In genomic region chr20:38617011-38617829, GRCh38 we compare ENCODE assay signal across 14 cellular contexts. TPM values are rescaled to one million over a fixed set of nuclear protein-coding genes. Genes with fewer than 3 reads are reported as not detected.
DNase-seq lines count a peak whose midpoint lies in the region; ATAC-seq and TF ChIP-seq lines count a peak whose summit lies in the region.
"Had no signal": no experiment of that assay in that cellular context is flagged by ENCODE, and none has a peak within 500 bp of the region (broad histone marks: within the 10 kb centered on the region; RNA-seq: fewer than 3 reads in every experiment).

No MANE protein-coding gene starts in this region.

- no peaks in the 10 kb centered on the region for H3K9me3 Mint-ChIP-seq in GM23338
- H3K9me3 Mint-ChIP-seq: activated CD4-positive, alpha-beta memory T cell treated with anti-CD3 and anti-CD28 coated beads, Interleukin-2, amount 10 ng/mL, durations not matched to agents 7 days and 5 days had no signal

- intact Hi-C loops in Panc1 (cut with micrococcal nuclease; ENCODE audit: unreplicated experiment), result no loop called here
- intact Hi-C loops in thyroid gland (cut with DNase I), result no loop called here

- H3K9me3 ChIP-seq in Panc1 (ENCODE audit: control insufficient read depth, insufficient read depth, low read depth, low read length), result no peaks in the 10 kb centered on the region
- no peaks in the 10 kb centered on the region for H3K9me3 ChIP-seq in esophagus (ENCODE audit: control insufficient read depth in 2 of 2, insufficient read depth in 1 of 2, low read depth in 1 of 2, low read length in 1 of 2)
- no peaks in the 10 kb centered on the region for H3K9me3 ChIP-seq in thyroid gland
- H3K9me3 ChIP-seq: breast epithelium, esophagus muscularis mucosa had no signal

- H3K4me3 ChIP-seq in GM23338 (no peak overlapping the region), Panc1 (ENCODE audit: low read depth in 2 of 2, low read length in 2 of 2) (no peak overlapping the region), esophagus (ENCODE audit: low read depth in 1 of 2, low read length in 2 of 2) (no peak overlapping the region), thyroid gland (replicated peaks in 1 of 3) (no peak overlapping the region)
- H3K4me3 ChIP-seq: breast epithelium, esophagus muscularis mucosa had no signal

- H3K4me1 ChIP-seq in GM23338 (ENCODE audit: insufficient read depth), result no peaks in the 10 kb centered on the region
- no peaks in the 10 kb centered on the region; the same call in 1 of the 2 replicates for H3K4me1 ChIP-seq in Panc1 (ENCODE audit: control insufficient read depth, insufficient read depth, low read length)
- no peaks in the 10 kb centered on the region for H3K4me1 ChIP-seq in esophagus (ENCODE audit: control insufficient read depth in 2 of 2, insufficient read depth in 2 of 2, low read length in 1 of 2)
- H3K4me1 ChIP-seq in thyroid gland, result peaks cover 0 to 5% of the 10 kb centered on the region in 2 donors
- H3K4me1 ChIP-seq: breast epithelium, esophagus muscularis mucosa had no signal

- in situ Hi-C loops in Panc1 (cut with HindIII; ENCODE audit: low pct_unique_long_range_greater_than_20kb, low sequenced_read_pairs), result no loop called here

- H3K9me2 ChIP-seq in GM23338 (ENCODE audit: insufficient read depth), result 0 out of 2 replicates have a peak, but pooled peaks cover 3% of the 10 kb centered on the region

- H3K36me3 ChIP-seq in GM23338 (ENCODE audit: insufficient read depth), result no peaks in the 10 kb centered on the region
- no peaks in the 10 kb centered on the region for H3K36me3 ChIP-seq in Panc1 (ENCODE audit: control insufficient read depth, insufficient read depth, low read length)
- H3K36me3 ChIP-seq in esophagus (ENCODE audit: control insufficient read depth in 2 of 2, insufficient read depth in 2 of 2, low read length in 1 of 2), result no peaks in the 10 kb centered on the region
- no peaks in the 10 kb centered on the region for H3K36me3 ChIP-seq in thyroid gland
- H3K36me3 ChIP-seq: breast epithelium, esophagus muscularis mucosa had no signal

- TF ChIP-seq CTCF in GM23338 (conservative IDR thresholded peaks at IDR 0.05; ENCODE audit: low read depth in 2 of 2), result no peak
- TF ChIP-seq CTCF in Panc1 (IDR thresholded peaks at IDR 0.05), result no peak
- no peak for TF ChIP-seq CTCF in thyroid gland (IDR thresholded peaks at IDR 0.05)

- no peak overlapping the region for H3K27ac ChIP-seq in GM23338 (ENCODE audit: low read depth)
- no peak overlapping the region for H3K27ac ChIP-seq in Panc1 (ENCODE audit: low read length)
- H3K27ac ChIP-seq in esophagus (ENCODE audit: low read depth in 2 of 2, low read length in 1 of 2), result peak overlapping the region; percentile 71 to 90
- H3K27ac ChIP-seq in thyroid gland, result no peak overlapping the region
- H3K27ac ChIP-seq: breast epithelium, esophagus muscularis mucosa had no signal

- H3K27ac Mint-ChIP-seq in GM23338, result no peak overlapping the region
- H3K27ac Mint-ChIP-seq: activated CD4-positive, alpha-beta memory T cell treated with anti-CD3 and anti-CD28 coated beads, Interleukin-2, amount 10 ng/mL, durations not matched to agents 7 days and 5 days had no signal

- TF ChIP-seq POLR2A in thyroid gland (IDR thresholded peaks at IDR 0.05), result no peak

- no peaks in the 10 kb centered on the region for H3K27me3 ChIP-seq in GM23338 (ENCODE audit: insufficient read depth)
- peaks cover 2% of the 10 kb centered on the region; the same call in 1 of the 2 replicates for H3K27me3 ChIP-seq in Panc1 (ENCODE audit: control insufficient read depth, insufficient read depth, low read length)
- H3K27me3 ChIP-seq in esophagus (ENCODE audit: control insufficient read depth in 1 of 2, insufficient read depth in 2 of 2, low read length in 2 of 2), result no peaks in the 10 kb centered on the region
- H3K27me3 ChIP-seq in thyroid gland, result no peaks in the 10 kb centered on the region

- no TSS peak for BruUV-seq in Panc1 (replicated peaks; lab: Mats Ljungman, UMichigan)

- no peak overlapping the region for H3K4me3 Mint-ChIP-seq in GM23338
- H3K4me3 Mint-ChIP-seq: activated CD4-positive, alpha-beta memory T cell treated with anti-CD3 and anti-CD28 coated beads, Interleukin-2, amount 10 ng/mL, durations not matched to agents 7 days and 5 days had no signal

- H3K4me1 Mint-ChIP-seq in GM23338, result peaks cover 18% of the 10 kb centered on the region; the same call in 2 of the 3 replicates
- H3K4me1 Mint-ChIP-seq: activated CD4-positive, alpha-beta memory T cell treated with anti-CD3 and anti-CD28 coated beads, Interleukin-2, amount 10 ng/mL, durations not matched to agents 7 days and 5 days had no signal

- DNase-seq in GM23338 (ENCODE audit: low spot score), result peak; percentile 39
- no peak for DNase-seq in Panc1 (ENCODE audit: low read depth, low spot score)
- DNase-seq in thyroid gland, result peak; percentile 35 to 46
- DNase-seq in middle frontal gyrus (ENCODE audit: extremely low spot score, low spot score), result no peak
- no peak for DNase-seq in DMS114 treated with DMSO at 0.1 percent for 48 hours (lab: John Stamatoyannopoulos, UW; ENCODE audit: unreplicated experiment)
- no peak for DNase-seq in activated CD4-positive, alpha-beta T cell treated with anti-CD3 and anti-CD28 coated beads for 1 hour
- DNase-seq: activated CD4-positive, alpha-beta memory T cell treated with anti-CD3 and anti-CD28 coated beads, Interleukin-2, amount 10 ng/mL, durations not matched to agents 7 days and 5 days; activated gamma-delta T cell; COR-L47; Karpas-422 had no signal

- no peaks in the 10 kb centered on the region for H4K20me1 ChIP-seq in GM23338 (replicated peaks; ENCODE audit: insufficient read depth)

- peaks cover 5% of the 10 kb centered on the region for H3K27me3 Mint-ChIP-seq in GM23338 (ENCODE audit: insufficient read depth, low read depth, poor library complexity)

- peak; percentile 77 for ATAC-seq in GM23338
- peak; percentile 69 for ATAC-seq in Panc1

- no peaks in the 10 kb centered on the region for H3K36me3 Mint-ChIP-seq in GM23338 (ENCODE audit: low read depth)

- POLR2A ChIA-PET in Panc1 (lab: Charles Lee), result no interaction called here

- no peak overlapping the region for H2AFZ ChIP-seq in GM23338

- CTCF ChIA-PET in Panc1 (lab: Charles Lee), result no interaction called here

- no peaks in the 10 kb centered on the region for H3F3A ChIP-seq in GM23338 (replicated peaks; ENCODE audit: low read depth)

- H3K79me2 ChIP-seq in GM23338 (replicated peaks; ENCODE audit: insufficient read depth), result no peaks in the 10 kb centered on the region

- H3K4me2 ChIP-seq in GM23338, result no peak overlapping the region

- WGBS in esophagus, 2 donors, result 55 to 60% methylated on average over 16 of the region's 16 CpGs
- 56 to 62% methylated on average over 15 to 16 of the region's 16 CpGs for WGBS in thyroid gland, 2 donors

TF ChIP-seq in GM23338, 12 proteins besides CTCF, POLR2A, EP300 and RAD21 (continues in another document):
- TF ChIP-seq REST (IDR thresholded peaks at IDR 0.05; ENCODE audit: unreplicated experiment) (no peak), ZNF114 (CRISPR knock-in tag; IDR thresholded peaks at IDR 0.05) (no peak), JUNB (IDR thresholded peaks at IDR 0.05; ENCODE audit: unreplicated experiment) (no peak), ZNF331 (CRISPR knock-in tag; IDR thresholded peaks at IDR 0.05; ENCODE audit: low read depth) (no peak), ETS1 (IDR thresholded peaks at IDR 0.05) (no peak), NANOG (IDR thresholded peaks at IDR 0.05; ENCODE audit: borderline replicate concordance) (no peak), EZH2phosphoT487 (IDR thresholded peaks at IDR 0.05; ENCODE audit: unreplicated experiment) (no peak)

RNA-seq across cellular contexts. Expression of gene ARHGAP40, which starts 15.6 kb away (rescaled TPM):
- total RNA-seq in GM23338 (2014; rRNA removed; shearing (Covaris generic)), result 0.21 and 1.5 TPM in 2 replicates
- polyA plus RNA-seq in GM23338 (2016; fragmentation: Nextera tagmentation; extraction: Ambion mirVana) (0.30 TPM in 1 of 2 replicates, not detected in the other), esophagus (10 to 100 TPM; 27.9 to 53.3 TPM)
- total RNA-seq in Panc1 (2021; ENCODE audit: unreplicated experiment) (0.18 TPM), thyroid gland (under 1 TPM in 1 of 4 donors, not detected in 3; 0.11 TPM)
- polyA plus RNA-seq in Panc1 (2012; ENCODE audit: insufficient read length), result not detected
- total RNA-seq: activated CD4-positive, alpha-beta memory T cell treated with anti-CD3 and anti-CD28 coated beads, Interleukin-2, amount 10 ng/mL, durations not matched to agents 7 days and 5 days; T-helper 2 cell treated with Interferon-gamma antibody and Interleukin-4, amounts not matched to agents 100 ng/mL and 5 ng/mL, for 36 hours had no signal

RNA-seq across cellular contexts. Expression of gene ADIG, which starts 36.2 kb away (rescaled TPM):
- total RNA-seq in GM23338 (2014; rRNA removed; shearing (Covaris generic)), result not detected in 2 replicates
- polyA plus RNA-seq in GM23338 (2016; fragmentation: Nextera tagmentation; extraction: Ambion mirVana) (not detected in 2 replicates), esophagus (not detected)
- total RNA-seq in Panc1 (2021; ENCODE audit: unreplicated experiment) (not detected), thyroid gland (1 to 10 TPM in 1 of 4 donors, not detected in 3; 1.6 TPM)
- not detected for polyA plus RNA-seq in Panc1 (2012; ENCODE audit: insufficient read length)
- total RNA-seq: activated CD4-positive, alpha-beta memory T cell treated with anti-CD3 and anti-CD28 coated beads, Interleukin-2, amount 10 ng/mL, durations not matched to agents 7 days and 5 days; breast epithelium; esophagus muscularis mucosa; T-helper 2 cell treated with Interferon-gamma antibody and Interleukin-4, amounts not matched to agents 100 ng/mL and 5 ng/mL, for 36 hours had no signal

Comparison
In these comparisons a context has a peak if more than half of its experiments do, and no peak if none do; other contexts are left out.
1. DNase-seq: peak in GM23338 (single experiment) and thyroid gland (2 of 2); none in Panc1 (single experiment), middle frontal gyrus (single experiment), DMS114 treated with DMSO at 0.1 percent for 48 hours (single experiment) and activated CD4-positive, alpha-beta T cell treated with anti-CD3 and anti-CD28 coated beads for 1 hour (single experiment).
2. H3K27ac ChIP-seq: peak in esophagus (2 of 2); none in GM23338 (single experiment), Panc1 (single experiment) and thyroid gland (0 of 3).